Comparison of ENCODE assay signal across 30 cellular contexts in the genomic region with DNA sequence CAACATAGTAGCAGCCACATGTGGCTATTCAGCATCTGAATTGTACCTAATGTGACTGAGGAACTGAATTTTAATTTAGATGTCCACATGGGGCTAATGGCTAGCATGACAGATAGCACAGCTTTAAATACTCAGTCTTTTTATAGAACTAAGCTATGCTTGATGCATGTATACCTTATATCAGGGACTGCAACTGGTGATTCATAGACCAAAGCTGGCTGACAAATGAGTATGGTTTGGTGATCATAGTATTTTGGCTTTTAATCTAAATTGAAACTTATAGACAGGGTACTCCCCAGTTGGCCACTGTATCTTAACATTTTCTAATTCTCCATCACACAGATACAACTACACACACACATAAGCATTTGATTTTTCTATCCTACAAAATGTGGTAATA.
"Had no signal": no experiment of that assay in that cellular context is flagged by ENCODE, and none has a peak within 500 bp of the region (broad histone marks: within the 10 kb centered on the region; RNA-seq: fewer than 3 reads in every experiment).

No MANE protein-coding gene starts in this region.

- DNase-seq: hypothalamus; immature natural killer cell; kidney; left colon; left lung; lower lobe of right lung; mammary epithelial cell; mesenchymal stem cell; naive thymus-derived CD8-positive, alpha-beta T cell; nucleus accumbens; pancreas; posterior cingulate gyrus; retina; right cardiac atrium; stimulated activated CD4-positive, alpha-beta T cell treated with anti-CD3 and anti-CD28 coated beads, Interleukin-12 subunit alpha, Interleukin-12 subunit beta, amount 100 ng/mL, for 4 hours; stimulated activated CD4-positive, alpha-beta T cell treated with anti-CD3 and anti-CD28 coated beads, Interleukin-15, amount 100 ng/mL, for 24 hours; stimulated activated CD4-positive, alpha-beta T cell treated with anti-CD3 and anti-CD28 coated beads, Interleukin-2, amount 100 ng/mL, for 24 hours; stimulated activated CD4-positive, alpha-beta T cell treated with anti-CD3 and anti-CD28 coated beads, Interleukin-4, amount 100 ng/mL, for 1 hour; stimulated activated naive CD4-positive, alpha-beta T cell; stomach; testis; thyroid gland; transverse colon; upper lobe of left lung had no signal

- H3K4me1 Mint-ChIP-seq: nephron, neural crest cell had no signal

- H3K27ac Mint-ChIP-seq: immature natural killer cell; naive thymus-derived CD8-positive, alpha-beta T cell; nephron had no signal

- H3K4me3 Mint-ChIP-seq: immature natural killer cell; naive thymus-derived CD8-positive, alpha-beta T cell; nephron; neural crest cell had no signal

- ATAC-seq: left colon; left lung; lower lobe of right lung; naive thymus-derived CD8-positive, alpha-beta T cell; pancreas; right cardiac atrium; sciatic nerve had no signal

- H3K4me3 ChIP-seq: left lung, lower lobe of right lung, pancreas, prostate gland, skin epidermis, stomach, testis, thyroid gland, transverse colon, upper lobe of left lung, vagina had no signal

- H3K27me3 Mint-ChIP-seq: naive thymus-derived CD8-positive, alpha-beta T cell had no signal

- H3K36me3 ChIP-seq: left lung, lower lobe of right lung, pancreas, prostate gland, stomach, thyroid gland, transverse colon, upper lobe of left lung, vagina had no signal

- H3K27ac ChIP-seq: left lung, lower lobe of right lung, pancreas, prostate gland, skin epidermis, stomach, testis, thyroid gland, transverse colon, upper lobe of left lung, vagina had no signal

- H3K9me3 ChIP-seq: lower lobe of right lung, pancreas, prostate gland, testis, thyroid gland, transverse colon, upper lobe of left lung, vagina had no signal

- H3K36me3 Mint-ChIP-seq: immature natural killer cell; naive thymus-derived CD8-positive, alpha-beta T cell had no signal

- H3K9me3 Mint-ChIP-seq: immature natural killer cell; naive thymus-derived CD8-positive, alpha-beta T cell had no signal

- H3K4me1 ChIP-seq: left lung, lower lobe of right lung, pancreas, prostate gland, stomach, testis, thyroid gland, transverse colon, upper lobe of left lung, vagina had no signal
